Comparison of ENCODE assay signal across 14 cellular contexts in genomic region chr4:77142642-77143020, GRCh38.
"Had no signal": no experiment of that assay in that cellular context is flagged by ENCODE, and none has a peak within 500 bp of the region (broad histone marks: within the 10 kb centered on the region; RNA-seq: fewer than 3 reads in every experiment).

No MANE protein-coding gene starts in this region.

- H3K27me3 Mint-ChIP-seq: activated naive CD8-positive, alpha-beta T cell treated with anti-CD3 and anti-CD28 coated beads for 36 hours; activated T-cell treated with anti-CD3 and anti-CD28 coated beads, Interleukin-2, amount 50 U/mL, for 24 hours; memory B cell had no signal

- H3K4me3 Mint-ChIP-seq: activated CD8-positive, alpha-beta memory T cell treated with anti-CD3 and anti-CD28 coated beads, Interleukin-2, amount 10 ng/mL, durations not matched to agents 7 days and 5 days; activated naive CD8-positive, alpha-beta T cell treated with anti-CD3 and anti-CD28 coated beads for 36 hours; activated T-cell treated with anti-CD3 and anti-CD28 coated beads, Interleukin-2, amount 50 U/mL, for 24 hours; memory B cell had no signal

- H3K27me3 ChIP-seq: foreskin keratinocyte, heart right ventricle, left lung, suprapubic skin, upper lobe of right lung had no signal

- DNase-seq: activated CD8-positive, alpha-beta memory T cell treated with anti-CD3 and anti-CD28 coated beads, Interleukin-2, amount 10 ng/mL, durations not matched to agents 7 days and 5 days; activated gamma-delta T cell; activated naive CD8-positive, alpha-beta T cell treated with anti-CD3 and anti-CD28 coated beads for 36 hours; activated T-cell treated with anti-CD3 and anti-CD28 coated beads, Interleukin-2, amount 50 U/mL, for 24 hours; anterior cingulate cortex; foreskin keratinocyte; heart right ventricle; islet precursor cell; left lung; stimulated activated CD4-positive, alpha-beta T cell treated with anti-CD3 and anti-CD28 coated beads, Interleukin-2, amount 100 ng/mL, for 48 hours; stimulated activated naive CD8-positive, alpha-beta T cell treated with anti-CD3 and anti-CD28 coated beads, Interleukin-15, Interleukin-2, amounts not matched to agents 100 U/mL and 50 U/mL, for 24 hours; upper lobe of right lung had no signal

- H3K4me3 ChIP-seq: heart right ventricle, left lung, suprapubic skin, upper lobe of right lung had no signal

- H3K27ac Mint-ChIP-seq: activated CD8-positive, alpha-beta memory T cell treated with anti-CD3 and anti-CD28 coated beads, Interleukin-2, amount 10 ng/mL, durations not matched to agents 7 days and 5 days; activated naive CD8-positive, alpha-beta T cell treated with anti-CD3 and anti-CD28 coated beads for 36 hours; activated T-cell treated with anti-CD3 and anti-CD28 coated beads, Interleukin-2, amount 50 U/mL, for 24 hours; memory B cell had no signal

- H3K27ac ChIP-seq: foreskin keratinocyte, heart right ventricle, left lung, suprapubic skin, upper lobe of right lung had no signal

- H3K4me1 ChIP-seq: upper lobe of right lung had no signal

- H3K9me3 ChIP-seq: heart right ventricle, left lung, suprapubic skin, upper lobe of right lung had no signal

- H3K36me3 ChIP-seq: heart right ventricle, left lung, suprapubic skin, upper lobe of right lung had no signal

- H3K36me3 Mint-ChIP-seq: activated CD8-positive, alpha-beta memory T cell treated with anti-CD3 and anti-CD28 coated beads, Interleukin-2, amount 10 ng/mL, durations not matched to agents 7 days and 5 days; activated naive CD8-positive, alpha-beta T cell treated with anti-CD3 and anti-CD28 coated beads for 36 hours; memory B cell had no signal

- H3K9me3 Mint-ChIP-seq: activated naive CD8-positive, alpha-beta T cell treated with anti-CD3 and anti-CD28 coated beads for 36 hours; activated T-cell treated with anti-CD3 and anti-CD28 coated beads, Interleukin-2, amount 50 U/mL, for 24 hours; memory B cell had no signal
